Comparison of ENCODE assay signal across 1 cellular context in genomic region chr14:63134801-63135200, GRCh38.
TF ChIP-seq lines count a peak whose summit lies in the region.

No MANE protein-coding gene starts in this region.

TF ChIP-seq in GM12878, 131 proteins besides CTCF, POLR2A, EP300 and RAD21 (continued from another document):
- TF ChIP-seq USF2 (IDR thresholded peaks at IDR 0.05; ENCODE audit: borderline replicate concordance, low read depth, low read length) = no peak
- no peak for TF ChIP-seq CHD4 (IDR thresholded peaks at IDR 0.05)
- no peak for TF ChIP-seq MEF2A (IDR thresholded peaks at IDR 0.05; ENCODE audit: insufficient read depth, low read depth, low read length)
